Comparison of ENCODE assay signal across 21 cellular contexts in genomic region chr4:88735554-88735953, GRCh38. TPM values are rescaled to one million over a fixed set of nuclear protein-coding genes. Genes with fewer than 3 reads are reported as not detected.
DNase-seq lines count a peak whose midpoint lies in the region; ATAC-seq and TF ChIP-seq lines count a peak whose summit lies in the region.
"Had no signal": no experiment of that assay in that cellular context is flagged by ENCODE, and none has a peak within 500 bp of the region (broad histone marks: within the 10 kb centered on the region; RNA-seq: fewer than 3 reads in every experiment).

No MANE protein-coding gene starts in this region.

- no peak overlapping the region for H3K56ac ChIP-seq in IMR-90 (ENCODE audit: extremely low read depth, insufficient read depth, low read length)

- in situ Hi-C loops in IMR-90 (cut with MboI; ENCODE audit: low sequenced_read_pairs) (no loop called here), gastrocnemius medialis (cut with MboI; ENCODE audit: low sequenced_read_pairs in 4 of 4) (no loop called here), GM13977 (cut with MboI; ENCODE audit: low pct_unique_long_range_greater_than_20kb, low sequenced_read_pairs, unreplicated experiment) (no loop called here)

- H4K8ac ChIP-seq in IMR-90 (ENCODE audit: low read depth in 2 of 2, low read length in 2 of 2): no peak overlapping the region

- no peak overlapping the region for H2BK15ac ChIP-seq in IMR-90 (ENCODE audit: low read depth, low read length)

- H3K27ac ChIP-seq in IMR-90 (ENCODE audit: insufficient read depth, low read length): no peak overlapping the region
- H3K27ac ChIP-seq in caudate nucleus (ENCODE audit: low read depth, low read length): peak overlapping the region; percentile 7
- peak overlapping the region; percentile 79 to 90 (median 86) for H3K27ac ChIP-seq in gastrocnemius medialis
- H3K27ac ChIP-seq in colonic mucosa: no peak overlapping the region

- no peak overlapping the region for H3K4me2 ChIP-seq in IMR-90 (ENCODE audit: low read depth, low read length)

- H3K9me3 ChIP-seq in IMR-90 (ENCODE audit: control insufficient read depth, insufficient read depth, low read length) (no peaks in the 10 kb centered on the region), gastrocnemius medialis (no peaks in the 10 kb centered on the region), colonic mucosa (no peaks in the 10 kb centered on the region)
- H3K9me3 ChIP-seq: suprapubic skin, uterus had no signal

- intact Hi-C loops in IMR-90 (cut with micrococcal nuclease) (no loop called here), gastrocnemius medialis (cut with DNase I; ENCODE audit: low total_unique reads) (loop anchor here (5.0 kb wide), 1 partner anchor 123 kb away; no protein-coding TSS in a partner anchor), colonic mucosa (cut with DNase I) (no loop called here)

- H4K5ac ChIP-seq in IMR-90 (ENCODE audit: low read depth, low read length): no peak overlapping the region

- H2BK120ac ChIP-seq in IMR-90 (ENCODE audit: low read depth, low read length): no peak overlapping the region

- CTCF ChIA-PET in IMR-90 (lab: Yijun Ruan, JAX): interaction anchor here (0.5 to 1.0 kb wide), 3 partner anchors 21 to 362 kb away, joined by 3 to 5 read pairs (median 3); no protein-coding TSS in a partner anchor

- peaks cover 2% of the 10 kb centered on the region; the same call in 1 of the 2 replicates for H3K4me1 ChIP-seq in IMR-90 (ENCODE audit: control insufficient read depth, insufficient read depth, low read length)
- peaks cover 35 to 40% of the 10 kb centered on the region in 2 donors for H3K4me1 ChIP-seq in gastrocnemius medialis
- no peaks in the 10 kb centered on the region for H3K4me1 ChIP-seq in colonic mucosa

- H3K18ac ChIP-seq in IMR-90 (ENCODE audit: low read depth, low read length): no peak overlapping the region

- DNase-seq in IMR-90: peak; percentile 40
- no peak for DNase-seq in caudate nucleus (lab: John Stamatoyannopoulos, UW)
- DNase-seq in iris pigment epithelial cell (ENCODE audit: low read depth): peak; percentile 36
- DNase-seq in gastrocnemius medialis: no peak
- no peak for DNase-seq in colonic mucosa
- no peak for DNase-seq in globus pallidus (ENCODE audit: low spot score)
- DNase-seq in SIG-M5 treated with dmso at 0.1 percent for 504 hours (lab: John Stamatoyannopoulos, UW; ENCODE audit: unreplicated experiment): no peak
- no peak for DNase-seq in GM13977 (ENCODE audit: low spot score)
- DNase-seq: activated CD4-positive, alpha-beta T cell treated with anti-CD3 and anti-CD28 coated beads, Interleukin-2, amount 50 U/mL, for 1 hour; dermis blood vessel endothelial cell; DMS 273 treated with DMSO at 0.1 percent for 48 hours; H9; hippocampal formation; MM.1S; NCI-H1436; NCI-H524 treated with DMSO at 0.1 percent for 48 hours; occipital lobe; uterus had no signal

- no peak overlapping the region for H3K4ac ChIP-seq in IMR-90 (ENCODE audit: low read depth, low read length)

- 0 out of 4 replicates have a peak, but pooled peaks cover 0 to 7% of the 10 kb centered on the region in 2 experiments for H3K79me1 ChIP-seq in IMR-90 (ENCODE audit: low read depth in 1 of 2, low read length in 2 of 2)

- H3K14ac ChIP-seq in IMR-90 (replicated peaks; ENCODE audit: low read depth, low read length): no peak overlapping the region

- no peak overlapping the region for H2BK20ac ChIP-seq in IMR-90 (ENCODE audit: low read depth, low read length)

- H3K23ac ChIP-seq in IMR-90 (ENCODE audit: low read depth, low read length): no peak overlapping the region

- no peak overlapping the region for H2AK9ac ChIP-seq in IMR-90 (replicated peaks; ENCODE audit: low read depth, low read length, poor library complexity)

- H2BK5ac ChIP-seq in IMR-90 (ENCODE audit: low read depth, low read length, poor library complexity, severe bottlenecking): no peak overlapping the region

- H3K9me1 ChIP-seq in IMR-90 (ENCODE audit: insufficient read depth, low read length): peaks cover 8% of the 10 kb centered on the region

- TF ChIP-seq CTCF in IMR-90 (conservative IDR thresholded peaks at IDR 0.05; ENCODE audit: low read depth, low read length): no peak
- no peak for TF ChIP-seq CTCF in gastrocnemius medialis (IDR thresholded peaks at IDR 0.05 in 4 of 5, conservative IDR thresholded peaks at IDR 0.05 in 1 of 5)
- TF ChIP-seq CTCF in colonic mucosa (IDR thresholded peaks at IDR 0.05): no peak
- no peak for TF ChIP-seq CTCF in GM13977 (IDR thresholded peaks at IDR 0.05; ENCODE audit: extremely low read depth, insufficient read depth, missing control alignments)

- H3K4me3 ChIP-seq in IMR-90 (ENCODE audit: insufficient read depth, low read depth, low read length) (no peak overlapping the region), gastrocnemius medialis (no peak overlapping the region), colonic mucosa (no peak overlapping the region)
- H3K4me3 ChIP-seq: suprapubic skin, uterus had no signal

- dilution Hi-C loops in IMR-90 (cut with HindIII; ENCODE audit: low sequenced_read_pairs, unreplicated experiment): no loop called here

- no TSS peak for BruUV-seq in IMR-90 (replicated peaks; lab: Mats Ljungman, UMichigan)

- POLR2A ChIA-PET in IMR-90 (lab: Charles Lee; ENCODE audit: unreplicated experiment): no interaction called here

- H2AK5ac ChIP-seq in IMR-90 (ENCODE audit: low read depth, low read length): no peak overlapping the region

- no peak overlapping the region for H4K91ac ChIP-seq in IMR-90 (ENCODE audit: insufficient read depth, low read depth, low read length)

- no peaks in the 10 kb centered on the region for H4K20me1 ChIP-seq in IMR-90 (ENCODE audit: insufficient read depth, low read length)

- no peak overlapping the region for H2AFZ ChIP-seq in IMR-90 (replicated peaks; ENCODE audit: low read length, poor library complexity)

- H3K36me3 ChIP-seq in IMR-90 (ENCODE audit: control insufficient read depth, insufficient read depth, low read length) (peaks cover 34% of the 10 kb centered on the region), gastrocnemius medialis (peaks cover 0 to 25% of the 10 kb centered on the region in 2 donors), colonic mucosa (no peaks in the 10 kb centered on the region)
- H3K36me3 ChIP-seq: uterus had no signal

- ATAC-seq in IMR-90 (ENCODE audit: low read depth): peak; percentile 61
- no peak for ATAC-seq in gastrocnemius medialis
- ATAC-seq: activated naive CD4-positive, alpha-beta T cell treated with anti-CD3 and anti-CD28 coated beads, Interleukin-2, amount 50 U/mL, for 72 hours; SK-N-SH treated with all-trans-retinoic acid at 6 μM for 48 hours had no signal

- TF ChIP-seq POLR2A in IMR-90 (IDR thresholded peaks at IDR 0.05; ENCODE audit: low read depth, low read length) (no peak), gastrocnemius medialis (IDR thresholded peaks at IDR 0.05) (no peak)

- H3K9ac ChIP-seq in IMR-90 (ENCODE audit: low read depth, low read length) (no peak overlapping the region), colonic mucosa (ENCODE audit: low read depth in 2 of 2, low read length in 2 of 2) (no peak overlapping the region)

- H3K27me3 ChIP-seq in IMR-90 (ENCODE audit: control insufficient read depth, insufficient read depth, low read length) (no peaks in the 10 kb centered on the region), gastrocnemius medialis (no peaks in the 10 kb centered on the region), colonic mucosa (no peaks in the 10 kb centered on the region)
- H3K27me3 ChIP-seq: suprapubic skin, uterus had no signal

- WGBS in IMR-90 (ENCODE audit: extremely low coverage in 2 of 2, insufficient read length in 1 of 2), 2 experiments: no CpG with 5 or more reads among the region's 1 CpG

- no peak for TF ChIP-seq RAD21 in IMR-90 (IDR thresholded peaks at IDR 0.05; ENCODE audit: low read length)

TF ChIP-seq in IMR-90, 13 proteins besides CTCF, POLR2A, EP300 and RAD21:
- no peak for TF ChIP-seq NFE2L2 (IDR thresholded peaks at IDR 0.05; ENCODE audit: low read depth, low read length)
- no peak for TF ChIP-seq RFX5 (IDR thresholded peaks at IDR 0.05; ENCODE audit: low read depth, low read length)
- no peak for TF ChIP-seq MXI1 (IDR thresholded peaks at IDR 0.05; ENCODE audit: borderline replicate concordance, low read depth, low read length)
- TF ChIP-seq USF2 (IDR thresholded peaks at IDR 0.05; ENCODE audit: low read depth, low read length): no peak
- no peak for TF ChIP-seq BHLHE40 (IDR thresholded peaks at IDR 0.05; ENCODE audit: low read depth, low read length)
- TF ChIP-seq MAFK (IDR thresholded peaks at IDR 0.05; ENCODE audit: low read depth, low read length): no peak
- TF ChIP-seq CEBPB (IDR thresholded peaks at IDR 0.05; ENCODE audit: low read depth, low read length): no peak
- no peak for TF ChIP-seq FOS (IDR thresholded peaks at IDR 0.05; ENCODE audit: low read depth, low read length)

RNA-seq across cellular contexts. Expression of gene NAP1L5, which starts 37.9 kb away (rescaled TPM):
- 3.9 and 5.6 TPM in 2 replicates for total RNA-seq in IMR-90 (2012; rRNA removed)
- 5.3 and 6.0 TPM in 2 replicates for polyA plus RNA-seq in IMR-90 (2012; rRNA removed)
- 2.1 and 2.9 TPM in 2 replicates for polyA plus RNA-seq in IMR-90 (2012; cell fraction: cytosol; rRNA removed)
- polyA plus RNA-seq in IMR-90 (2012; cell fraction: nucleus; rRNA removed; ENCODE audit: low replicate concordance): 0.71 and 2.5 TPM in 2 replicates
- total RNA-seq in gastrocnemius medialis: 1 to 10 TPM in 3 of 4 donors, under 1 TPM in 1; 0.20 to 2.9 (median 1.9) TPM
- total RNA-seq in colonic mucosa: 1 to 10 TPM; 1.5 to 2.4 TPM

Comparison
In these comparisons a context has a peak if more than half of its experiments do, and no peak if none do; other contexts are left out.
1. DNase-seq: peak in IMR-90 (single experiment) and iris pigment epithelial cell (single experiment); none in caudate nucleus (0 of 61), gastrocnemius medialis (0 of 2), colonic mucosa (single experiment), globus pallidus (single experiment), SIG-M5 treated with dmso at 0.1 percent for 504 hours (single experiment) and GM13977 (single experiment).
2. H3K27ac ChIP-seq: peak in caudate nucleus (single experiment) and gastrocnemius medialis (4 of 4); none in IMR-90 (single experiment) and colonic mucosa (single experiment).